In genomic region chr17:76365256-76365903, GRCh38 we compare ENCODE assay signal across 13 cellular contexts. TPM values are rescaled to one million over a fixed set of nuclear protein-coding genes. Genes with fewer than 3 reads are reported as not detected.
DNase-seq lines count a peak whose midpoint lies in the region; TF ChIP-seq lines count a peak whose summit lies in the region.
"Had no signal": no experiment of that assay in that cellular context is flagged by ENCODE, and none has a peak within 500 bp of the region (broad histone marks: within the 10 kb centered on the region; RNA-seq: fewer than 3 reads in every experiment).

No MANE protein-coding gene starts in this region.

- H3K27me3 ChIP-seq in smooth muscle cell (ENCODE audit: low read depth): no peaks in the 10 kb centered on the region

- H3K36me3 Mint-ChIP-seq in activated CD4-positive, alpha-beta T cell treated with anti-CD3 and anti-CD28 coated beads, Interleukin-2, amount 10 ng/mL, durations not matched to agents 7 days and 5 days (ENCODE audit: low read depth): no peaks in the 10 kb centered on the region

- H3K9me3 ChIP-seq in smooth muscle cell (replicated peaks; ENCODE audit: low read depth): no peaks in the 10 kb centered on the region
- H3K9me3 ChIP-seq: thoracic aorta had no signal

- peaks cover 2% of the 10 kb centered on the region for H3K4me1 Mint-ChIP-seq in activated CD4-positive, alpha-beta T cell treated with anti-CD3 and anti-CD28 coated beads, Interleukin-2, amount 10 ng/mL, durations not matched to agents 7 days and 5 days

- H4K20me1 ChIP-seq in smooth muscle cell (ENCODE audit: low read depth): no peaks in the 10 kb centered on the region

- peaks cover 4% of the 10 kb centered on the region for H3K27me3 Mint-ChIP-seq in activated CD4-positive, alpha-beta T cell treated with anti-CD3 and anti-CD28 coated beads, Interleukin-2, amount 10 ng/mL, durations not matched to agents 7 days and 5 days

- POLR2A ChIA-PET in activated CD4-positive, alpha-beta T cell treated with anti-CD3 and anti-CD28 coated beads, Interleukin-2, amount 10 ng/mL, durations not matched to agents 7 days and 5 days (lab: Charles Lee): no interaction called here

- H3K27ac Mint-ChIP-seq in activated CD4-positive, alpha-beta T cell treated with anti-CD3 and anti-CD28 coated beads, Interleukin-2, amount 10 ng/mL, durations not matched to agents 7 days and 5 days: no peak overlapping the region

- no peaks in the 10 kb centered on the region for H3K9me3 Mint-ChIP-seq in activated CD4-positive, alpha-beta T cell treated with anti-CD3 and anti-CD28 coated beads, Interleukin-2, amount 10 ng/mL, durations not matched to agents 7 days and 5 days

- peak; percentile 40 for TF ChIP-seq CTCF in smooth muscle cell (IDR thresholded peaks at IDR 0.05; ENCODE audit: borderline replicate concordance, insufficient read depth, poor library complexity, severe bottlenecking)

- no peak overlapping the region for H3K4me3 ChIP-seq in smooth muscle cell
- H3K4me3 ChIP-seq: thoracic aorta had no signal

- DNase-seq in DMS53 (lab: John Stamatoyannopoulos, UW): peak; percentile 40
- DNase-seq in DMS53 treated with DMSO at 0.1 percent for 48 hours (lab: John Stamatoyannopoulos, UW; ENCODE audit: unreplicated experiment): no peak
- peak; percentile 48 for DNase-seq in OCI-M1 (lab: John Stamatoyannopoulos, UW)
- DNase-seq in fibroblast of gingiva (ENCODE audit: low read depth): peak; percentile 23
- DNase-seq in smooth muscle cell (lab: John Stamatoyannopoulos, UW; ENCODE audit: unreplicated experiment): no peak
- DNase-seq in activated CD4-positive, alpha-beta T cell treated with anti-CD3 and anti-CD28 coated beads, Interleukin-2, amount 10 ng/mL, durations not matched to agents 7 days and 5 days: no peak
- no peak for DNase-seq in stimulated activated CD4-positive, alpha-beta T cell treated with anti-CD3 and anti-CD28 coated beads, Interleukin-4, amount 100 ng/mL, for 24 hours
- no peak for DNase-seq in activated CD8-positive, alpha-beta memory T cell treated with anti-CD3 and anti-CD28 coated beads, Interleukin-2, amount 50 U/mL, for 4 hours
- DNase-seq: 8988T, MV-4-11, NCI-H526 treated with DMSO at 0.1 percent for 48 hours, T-helper 1 cell had no signal

- 48% methylated on average over 12 of the region's 12 CpGs for WGBS in smooth muscle cell (ENCODE audit: low lambda C conversion rate)

- no peak overlapping the region for H3K4me3 Mint-ChIP-seq in activated CD4-positive, alpha-beta T cell treated with anti-CD3 and anti-CD28 coated beads, Interleukin-2, amount 10 ng/mL, durations not matched to agents 7 days and 5 days

- H3K27ac ChIP-seq in smooth muscle cell (ENCODE audit: low read depth): no peak overlapping the region
- H3K27ac ChIP-seq: thoracic aorta had no signal

- H3K9ac ChIP-seq in smooth muscle cell (ENCODE audit: low read depth): no peak overlapping the region

- H3K36me3 ChIP-seq in smooth muscle cell (ENCODE audit: low read depth): no peaks in the 10 kb centered on the region
- H3K36me3 ChIP-seq: thoracic aorta had no signal

- H3F3A ChIP-seq in smooth muscle cell (ENCODE audit: low read depth): peaks cover 18% of the 10 kb centered on the region

- H2AFZ ChIP-seq in smooth muscle cell (ENCODE audit: low read depth): no peak overlapping the region

- CTCF ChIA-PET in activated CD4-positive, alpha-beta T cell treated with anti-CD3 and anti-CD28 coated beads, Interleukin-2, amount 10 ng/mL, durations not matched to agents 7 days and 5 days (lab: Charles Lee): interaction anchor here (1.5 to 2.0 kb wide), 3 partner anchors 12 to 33 kb away, joined by 6 to 10 read pairs (median 9); partner anchors contain the start of gene PRPSAP1

- no peak overlapping the region for H3K4me2 ChIP-seq in smooth muscle cell

- no peaks in the 10 kb centered on the region for H3K79me2 ChIP-seq in smooth muscle cell (ENCODE audit: low read depth)

- H3K4me1 ChIP-seq in smooth muscle cell (ENCODE audit: low read depth): peaks cover 6% of the 10 kb centered on the region

RNA-seq across cellular contexts. Expression of gene PRPSAP1, which starts 11.7 kb away (rescaled TPM):
- 27.1 and 43.6 TPM in 2 replicates for total RNA-seq in smooth muscle cell
- polyA plus RNA-seq in smooth muscle cell: 35.7 and 51.5 TPM in 2 replicates
- total RNA-seq in activated CD4-positive, alpha-beta T cell treated with anti-CD3 and anti-CD28 coated beads, Interleukin-2, amount 10 ng/mL, durations not matched to agents 7 days and 5 days: 10 to 100 TPM; 58.7 to 63.0 TPM

RNA-seq across cellular contexts. Expression of gene SPHK1, which starts 19.0 kb away (rescaled TPM):
- 8.3 and 20.1 TPM in 2 replicates for total RNA-seq in smooth muscle cell
- polyA plus RNA-seq in smooth muscle cell: 24.8 and 27.4 TPM in 2 replicates
- total RNA-seq in activated CD4-positive, alpha-beta T cell treated with anti-CD3 and anti-CD28 coated beads, Interleukin-2, amount 10 ng/mL, durations not matched to agents 7 days and 5 days: 1 to 10 TPM; 1.4 to 1.6 TPM

RNA-seq across cellular contexts. Expression of gene QRICH2, which starts 57.3 kb away (rescaled TPM):
- total RNA-seq in smooth muscle cell: 1.2 TPM in 2 replicates
- 1.1 and 1.5 TPM in 2 replicates for polyA plus RNA-seq in smooth muscle cell
- 1 to 10 TPM; 3.6 to 3.7 TPM for total RNA-seq in activated CD4-positive, alpha-beta T cell treated with anti-CD3 and anti-CD28 coated beads, Interleukin-2, amount 10 ng/mL, durations not matched to agents 7 days and 5 days

Comparison
In these comparisons a context has a peak if more than half of its experiments do, and no peak if none do; other contexts are left out.
1. DNase-seq: peak in DMS53 (single experiment), OCI-M1 (single experiment) and fibroblast of gingiva (single experiment); none in DMS53 treated with DMSO at 0.1 percent for 48 hours (single experiment), smooth muscle cell (single experiment), activated CD4-positive, alpha-beta T cell treated with anti-CD3 and anti-CD28 coated beads, Interleukin-2, amount 10 ng/mL, durations not matched to agents 7 days and 5 days (single experiment), stimulated activated CD4-positive, alpha-beta T cell treated with anti-CD3 and anti-CD28 coated beads, Interleukin-4, amount 100 ng/mL, for 24 hours (single experiment) and activated CD8-positive, alpha-beta memory T cell treated with anti-CD3 and anti-CD28 coated beads, Interleukin-2, amount 50 U/mL, for 4 hours (single experiment).